Comparison of ENCODE assay signal across 1 cellular context in the genomic region with DNA sequence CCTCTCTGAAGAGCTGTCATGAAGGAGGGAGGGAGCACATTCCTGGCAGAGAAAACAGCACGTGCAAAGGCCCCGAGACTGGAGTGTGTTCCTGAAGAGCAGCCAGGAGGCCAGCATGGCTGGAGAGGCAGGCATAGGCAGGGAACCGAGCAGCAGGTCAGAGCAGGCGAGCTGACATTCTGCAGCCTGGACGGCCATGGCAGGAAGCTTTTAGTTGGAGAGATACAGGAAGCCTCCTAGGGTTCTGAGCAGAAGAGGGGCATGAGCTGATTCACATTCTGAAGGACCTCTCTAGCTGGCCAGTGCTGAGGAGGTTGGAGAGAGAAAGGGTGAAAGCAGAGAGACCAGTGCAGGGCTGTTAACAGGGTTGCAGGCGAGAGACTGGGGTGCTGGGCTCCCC.
TF ChIP-seq lines count a peak whose summit lies in the region.

No MANE protein-coding gene starts in this region.

TF ChIP-seq in GM12878, 131 proteins besides CTCF, POLR2A, EP300 and RAD21:
- TF ChIP-seq, protein P1, sequence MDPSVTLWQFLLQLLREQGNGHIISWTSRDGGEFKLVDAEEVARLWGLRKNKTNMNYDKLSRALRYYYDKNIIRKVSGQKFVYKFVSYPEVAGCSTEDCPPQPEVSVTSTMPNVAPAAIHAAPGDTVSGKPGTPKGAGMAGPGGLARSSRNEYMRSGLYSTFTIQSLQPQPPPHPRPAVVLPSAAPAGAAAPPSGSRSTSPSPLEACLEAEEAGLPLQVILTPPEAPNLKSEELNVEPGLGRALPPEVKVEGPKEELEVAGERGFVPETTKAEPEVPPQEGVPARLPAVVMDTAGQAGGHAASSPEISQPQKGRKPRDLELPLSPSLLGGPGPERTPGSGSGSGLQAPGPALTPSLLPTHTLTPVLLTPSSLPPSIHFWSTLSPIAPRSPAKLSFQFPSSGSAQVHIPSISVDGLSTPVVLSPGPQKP (IDR thresholded peaks at IDR 0.05; ENCODE audit: low read depth, low read length) = no peak
- TF ChIP-seq ZNF622 (IDR thresholded peaks at IDR 0.05) (no peak), TCF12 (IDR thresholded peaks at IDR 0.05; ENCODE audit: low read depth, low read length) (no peak), ETV6 (conservative IDR thresholded peaks at IDR 0.05 in 1 of 2, IDR thresholded peaks at IDR 0.05 in 1 of 2; ENCODE audit: borderline replicate concordance in 1 of 2, low read depth in 1 of 2) (no peak), DPF2 (IDR thresholded peaks at IDR 0.05) (no peak), TCF3 (IDR thresholded peaks at IDR 0.05; ENCODE audit: borderline replicate concordance, insufficient read depth, low read depth, low read length) (no peak), RUNX3 (IDR thresholded peaks at IDR 0.05; ENCODE audit: low read length) (no peak), ZNF217 (IDR thresholded peaks at IDR 0.05) (no peak), SMAD1 (IDR thresholded peaks at IDR 0.05; ENCODE audit: low read depth, partially characterized antibody) (no peak), EED (IDR thresholded peaks at IDR 0.05; ENCODE audit: low read depth) (no peak), ZNF207 (IDR thresholded peaks at IDR 0.05; ENCODE audit: borderline replicate concordance) (no peak)
- TF ChIP-seq, protein P2, sequence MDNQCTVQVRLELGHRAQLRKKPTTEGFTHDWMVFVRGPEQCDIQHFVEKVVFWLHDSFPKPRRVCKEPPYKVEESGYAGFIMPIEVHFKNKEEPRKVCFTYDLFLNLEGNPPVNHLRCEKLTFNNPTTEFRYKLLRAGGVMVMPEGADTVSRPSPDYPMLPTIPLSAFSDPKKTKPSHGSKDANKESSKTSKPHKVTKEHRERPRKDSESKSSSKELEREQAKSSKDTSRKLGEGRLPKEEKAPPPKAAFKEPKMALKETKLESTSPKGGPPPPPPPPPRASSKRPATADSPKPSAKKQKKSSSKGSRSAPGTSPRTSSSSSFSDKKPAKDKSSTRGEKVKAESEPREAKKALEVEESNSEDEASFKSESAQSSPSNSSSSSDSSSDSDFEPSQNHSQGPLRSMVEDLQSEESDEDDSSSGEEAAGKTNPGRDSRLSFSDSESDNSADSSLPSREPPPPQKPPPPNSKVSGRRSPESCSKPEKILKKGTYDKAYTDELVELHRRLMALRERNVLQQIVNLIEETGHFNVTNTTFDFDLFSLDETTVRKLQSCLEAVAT (IDR thresholded peaks at IDR 0.05) = no peak
